29 cellular contexts compared by ENCODE assay signal in the genomic region with DNA sequence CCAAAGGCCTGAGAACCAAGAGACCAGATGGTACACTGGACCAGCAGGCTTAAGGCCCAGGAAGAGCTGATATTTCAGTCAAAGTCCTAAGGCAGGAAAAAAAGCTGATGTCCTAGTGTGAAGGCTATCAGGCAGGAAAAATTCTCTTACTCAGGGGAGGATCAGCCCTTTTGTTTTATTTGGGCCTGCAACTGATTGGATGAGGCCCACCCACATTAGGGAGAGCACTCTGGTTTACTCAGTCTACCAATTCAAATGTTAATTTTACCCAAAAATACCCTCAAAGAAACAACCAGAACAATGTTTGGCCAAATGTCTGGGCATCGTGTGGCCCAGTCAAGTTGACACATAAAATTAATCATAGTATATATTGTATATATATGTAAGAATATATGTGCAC. TPM values are rescaled to one million over a fixed set of nuclear protein-coding genes. Genes with fewer than 3 reads are reported as not detected.
"Had no signal": no experiment of that assay in that cellular context is flagged by ENCODE, and none has a peak within 500 bp of the region (broad histone marks: within the 10 kb centered on the region; RNA-seq: fewer than 3 reads in every experiment).

No MANE protein-coding gene starts in this region.

- H3K9me3 ChIP-seq: colonic mucosa, esophagus muscularis mucosa, esophagus squamous epithelium, gastrocnemius medialis, gastroesophageal sphincter, heart left ventricle, heart right ventricle had no signal

- H3K27ac ChIP-seq: colonic mucosa, coronary artery, dorsolateral prefrontal cortex, epithelial cell of prostate, esophagus muscularis mucosa, esophagus squamous epithelium, foreskin keratinocyte, gastrocnemius medialis, gastroesophageal sphincter, heart left ventricle, heart right ventricle had no signal

- H3K27me3 Mint-ChIP-seq: dendritic cell treated with granulocyte-macrophage colony-stimulating factor and Interleukin-4, amounts not matched to agents 40 ng/mL and 50 ng/mL, for 4 days had no signal

- FAIRE-seq: colon, endothelial cell of umbilical vein, frontal cortex had no signal

- H3K4me1 ChIP-seq: esophagus muscularis mucosa, esophagus squamous epithelium, foreskin keratinocyte, gastroesophageal sphincter, heart left ventricle had no signal

- H3K27me3 ChIP-seq: colonic mucosa, dorsolateral prefrontal cortex, esophagus muscularis mucosa, esophagus squamous epithelium, gastrocnemius medialis, gastroesophageal sphincter, heart left ventricle, heart right ventricle had no signal

- H3K27ac Mint-ChIP-seq: dendritic cell treated with granulocyte-macrophage colony-stimulating factor and Interleukin-4, amounts not matched to agents 40 ng/mL and 50 ng/mL, for 4 days; effector memory CD8-positive, alpha-beta T cell; endodermal cell had no signal

- H3K4me3 Mint-ChIP-seq: dendritic cell treated with granulocyte-macrophage colony-stimulating factor and Interleukin-4, amounts not matched to agents 40 ng/mL and 50 ng/mL, for 4 days; effector memory CD8-positive, alpha-beta T cell; endodermal cell had no signal

- H3K4me3 ChIP-seq: colonic mucosa, coronary artery, dorsolateral prefrontal cortex, esophagus muscularis mucosa, esophagus squamous epithelium, gastrocnemius medialis, gastroesophageal sphincter, heart left ventricle, heart right ventricle had no signal

- ATAC-seq: effector memory CD8-positive, alpha-beta T cell; esophagus mucosa; foreskin keratinocyte; gastrocnemius medialis; gastroesophageal sphincter; heart left ventricle; heart right ventricle had no signal

- H3K36me3 ChIP-seq: colonic mucosa, esophagus muscularis mucosa, esophagus squamous epithelium, gastrocnemius medialis, gastroesophageal sphincter, heart left ventricle, heart right ventricle had no signal

- DNase-seq: colonic mucosa; cortex of kidney; dorsolateral prefrontal cortex; effector CD4-positive, alpha-beta T cell; effector CD8-positive, alpha-beta T cell; effector memory CD4-positive, alpha-beta T cell; effector memory CD8-positive, alpha-beta T cell; endodermal cell; erythroblast; esophagus squamous epithelium; foreskin fibroblast; foreskin keratinocyte; foreskin melanocyte; gastrocnemius medialis; glutamatergic neuron; head of caudate nucleus; heart left ventricle; heart right ventricle had no signal

RNA-seq across cellular contexts. Expression of a gene that starts 24.5 kb away (rescaled TPM):
- total RNA-seq: fibroblast of lung, fibroblast of villous mesenchyme, foreskin keratinocyte had no signal
- polyA plus RNA-seq: foreskin keratinocyte had no signal
